ENCODE assay signal across 1 cellular context in genomic region chr11:1862588-1863351, GRCh38.
TF ChIP-seq lines count a peak whose summit lies in the region.

No MANE protein-coding gene starts in this region.

TF ChIP-seq in H1, 55 proteins besides CTCF, POLR2A, EP300 and RAD21:
- TF ChIP-seq CHD2 (IDR thresholded peaks at IDR 0.05; ENCODE audit: low read length) (no peak), EZH2 (IDR thresholded peaks at IDR 0.05; ENCODE audit: low read depth, low read length, severe bottlenecking) (no peak), RXRA (IDR thresholded peaks at IDR 0.05; ENCODE audit: insufficient read depth, low read depth, low read length) (no peak)
